In genomic region chr15:24772256-24772655, GRCh38 we compare ENCODE assay signal across 8 cellular contexts.
DNase-seq lines count a peak whose midpoint lies in the region; ATAC-seq, FAIRE-seq and TF ChIP-seq lines count a peak whose summit lies in the region.

No MANE protein-coding gene starts in this region.

- dilution Hi-C loops in IMR-90 (cut with HindIII; ENCODE audit: low sequenced_read_pairs, unreplicated experiment): no loop called here

- H3K79me2 ChIP-seq in H1 (ENCODE audit: control insufficient read depth in 1 of 2, insufficient read depth in 2 of 2, low read length in 2 of 2): no peaks in the 10 kb centered on the region

- H3K9me1 ChIP-seq in IMR-90 (ENCODE audit: insufficient read depth, low read length): no peaks in the 10 kb centered on the region

- no peak overlapping the region for H2BK120ac ChIP-seq in IMR-90 (ENCODE audit: low read depth, low read length)
- H2BK120ac ChIP-seq in H1 (replicated peaks; ENCODE audit: low read depth, low read length): no peak overlapping the region

- peak overlapping the region; percentile 98; the same call in 1 of the 2 replicates for H4K5ac ChIP-seq in IMR-90 (ENCODE audit: low read depth, low read length)
- no peak overlapping the region for H4K5ac ChIP-seq in H1 (ENCODE audit: insufficient read length, low read depth, low read length)

- peaks cover 10 to 72% (median 35%) of the 10 kb centered on the region in 11 donors for H3K9me3 Mint-ChIP-seq in naive thymus-derived CD4-positive, alpha-beta T cell

- no peak for TF ChIP-seq EP300 in H1 (IDR thresholded peaks at IDR 0.05; ENCODE audit: borderline replicate concordance in 1 of 2, low read depth in 2 of 2, low read length in 2 of 2)

- H3K18ac ChIP-seq in IMR-90 (ENCODE audit: low read depth, low read length): no peak overlapping the region
- H3K18ac ChIP-seq in H1 (ENCODE audit: extremely low read depth, low read length): no peak overlapping the region

- H2BK20ac ChIP-seq in IMR-90 (ENCODE audit: low read depth, low read length) (no peak overlapping the region), H1 (ENCODE audit: low read length) (no peak overlapping the region)

- H3K23me2 ChIP-seq in H1 (ENCODE audit: low read depth, low read length): no peaks in the 10 kb centered on the region; the same call in 1 of the 2 replicates

- H3K79me1 ChIP-seq in IMR-90 (ENCODE audit: low read depth in 1 of 2, low read length in 2 of 2) (no peaks in the 10 kb centered on the region), H1 (ENCODE audit: low read depth, low read length) (no peaks in the 10 kb centered on the region)

- H3K9ac ChIP-seq in IMR-90 (ENCODE audit: low read depth, low read length) (no peak overlapping the region), H1 (replicated peaks in 1 of 4; ENCODE audit: extremely low read depth in 1 of 4, low read depth in 3 of 4, low read length in 3 of 4) (peak overlapping the region in 1 of 4 experiments; percentile 15; a peak in 1 of 7 replicates)

- peak overlapping the region; percentile 29 to 97; a peak in 3 of 4 replicates for H4K8ac ChIP-seq in IMR-90 (ENCODE audit: low read depth in 2 of 2, low read length in 2 of 2)
- no peak overlapping the region for H4K8ac ChIP-seq in H1 (ENCODE audit: extremely low read depth, insufficient read depth, low read length)

- no peak overlapping the region for H3K27ac Mint-ChIP-seq in naive thymus-derived CD4-positive, alpha-beta T cell

- H3K27ac ChIP-seq in IMR-90 (ENCODE audit: insufficient read depth, low read length) (no peak overlapping the region), H1 (ENCODE audit: low read depth, low read length) (no peak overlapping the region)
- H3K27ac ChIP-seq in naive thymus-derived CD4-positive, alpha-beta T cell (ENCODE audit: low read depth, low read length): no peak overlapping the region

- in situ Hi-C loops in IMR-90 (cut with MboI; ENCODE audit: low sequenced_read_pairs): no loop called here

- ATAC-seq in IMR-90 (ENCODE audit: low read depth) (no peak), GM19467 (IDR thresholded peaks at IDR 0.05; ENCODE audit: unreplicated experiment) (no peak), GM19463 (IDR thresholded peaks at IDR 0.05; ENCODE audit: unreplicated experiment) (no peak)
- ATAC-seq in naive thymus-derived CD4-positive, alpha-beta T cell: no peak

- no peak for TF ChIP-seq POLR2A in IMR-90 (IDR thresholded peaks at IDR 0.05; ENCODE audit: low read depth, low read length)
- no peak for TF ChIP-seq POLR2A in H1 (IDR thresholded peaks at IDR 0.05; ENCODE audit: control extremely low read depth in 1 of 2, low read depth in 2 of 2, low read length in 2 of 2)

- BruUV-seq in IMR-90 (replicated peaks; lab: Mats Ljungman, UMichigan): no TSS peak

- no peak overlapping the region for H2BK5ac ChIP-seq in IMR-90 (ENCODE audit: low read depth, low read length, poor library complexity, severe bottlenecking)
- 0 out of 2 replicates have a peak overlapping the region, but pooled peaks have one; percentile 41 for H2BK5ac ChIP-seq in H1 (ENCODE audit: low read depth, low read length)

- DNase-seq in BJ (ENCODE audit: low read depth) (no peak), IMR-90 (no peak), H1 (ENCODE audit: low read depth in 1 of 2, low spot score in 2 of 2) (peak in 1 of 2 experiments; percentile 34), germinal center (ENCODE audit: low spot score) (no peak)
- no peak for DNase-seq in naive thymus-derived CD4-positive, alpha-beta T cell
- DNase-seq in stimulated activated CD4-positive, alpha-beta T cell treated with anti-CD3 and anti-CD28 coated beads, Interleukin-15, amount 100 ng/mL, for 24 hours: no peak

- no peak overlapping the region for H2BK12ac ChIP-seq in H1 (ENCODE audit: low read depth, low read length)

- H3K27me3 ChIP-seq in BJ (ENCODE audit: control insufficient read depth, insufficient read depth, low read length) (no peaks in the 10 kb centered on the region), IMR-90 (ENCODE audit: control insufficient read depth, insufficient read depth, low read length) (no peaks in the 10 kb centered on the region), H1 (replicated peaks in 1 of 4; ENCODE audit: control insufficient read depth in 3 of 4, extremely low read depth in 1 of 4, insufficient read depth in 3 of 4, low read length in 3 of 4) (no peaks in the 10 kb centered on the region)
- H3K27me3 ChIP-seq in naive thymus-derived CD4-positive, alpha-beta T cell (ENCODE audit: control insufficient read depth in 2 of 2, insufficient read depth in 2 of 2, low read length in 2 of 2): no peaks in the 10 kb centered on the region

- no peaks in the 10 kb centered on the region for H3K36me3 ChIP-seq in BJ (ENCODE audit: control insufficient read depth, insufficient read depth, low read length)
- H3K36me3 ChIP-seq in IMR-90 (ENCODE audit: control insufficient read depth, insufficient read depth, low read length): no peaks in the 10 kb centered on the region
- H3K36me3 ChIP-seq in H1 (ENCODE audit: control insufficient read depth in 2 of 4, insufficient read depth in 4 of 4, low read length in 3 of 4): no peaks in the 10 kb centered on the region
- H3K36me3 ChIP-seq in naive thymus-derived CD4-positive, alpha-beta T cell (ENCODE audit: control insufficient read depth in 2 of 3, insufficient read depth in 3 of 3, low read length in 3 of 3): no peaks in the 10 kb centered on the region

- H2BK15ac ChIP-seq in IMR-90 (ENCODE audit: low read depth, low read length): no peak overlapping the region
- H2BK15ac ChIP-seq in H1 (ENCODE audit: low read length): no peak overlapping the region

- H3K4me1 ChIP-seq in IMR-90 (ENCODE audit: control insufficient read depth, insufficient read depth, low read length) (no peaks in the 10 kb centered on the region), H1 (replicated peaks in 1 of 4; ENCODE audit: control insufficient read depth in 3 of 4, insufficient read depth in 4 of 4, low read length in 3 of 4) (peaks cover 0 to 3% (median 0%) of the 10 kb centered on the region in 4 experiments; a peak in 1 of 7 replicates)
- H3K4me1 ChIP-seq in naive thymus-derived CD4-positive, alpha-beta T cell (ENCODE audit: control insufficient read depth in 2 of 2, insufficient read depth in 2 of 2, low read length in 2 of 2): no peaks in the 10 kb centered on the region

- no peak overlapping the region for H3K23ac ChIP-seq in IMR-90 (ENCODE audit: low read depth, low read length)
- H3K23ac ChIP-seq in H1 (ENCODE audit: insufficient read length): no peak overlapping the region

- H4K20me1 ChIP-seq in IMR-90 (ENCODE audit: insufficient read depth, low read length) (no peaks in the 10 kb centered on the region), H1 (replicated peaks in 1 of 2; ENCODE audit: control insufficient read depth in 1 of 2, insufficient read depth in 2 of 2, low read length in 2 of 2) (no peaks in the 10 kb centered on the region)

- CTCF ChIA-PET in BJ (lab: Yijun Ruan, JAX) (no interaction called here), IMR-90 (lab: Yijun Ruan, JAX) (no interaction called here), H1 (lab: Charles Lee; ENCODE audit: partially characterized antibody) (interaction anchor here (0.6 to 1.0 kb wide), 2 partner anchors 92 to 369 kb away, joined by 3 to 4 read pairs; no protein-coding TSS in a partner anchor)
- CTCF ChIA-PET in naive thymus-derived CD4-positive, alpha-beta T cell (lab: Charles Lee): no interaction called here

- peaks cover 5% of the 10 kb centered on the region for H3K9me3 ChIP-seq in IMR-90 (ENCODE audit: control insufficient read depth, insufficient read depth, low read length)
- peaks cover 0 to 15% of the 10 kb centered on the region in 2 experiments; a peak in 2 of 4 replicates for H3K9me3 ChIP-seq in H1 (ENCODE audit: insufficient read depth in 2 of 2, low read depth in 1 of 2, low read length in 1 of 2)
- peaks cover 0 to 23% (median 0%) of the 10 kb centered on the region in 3 experiments for H3K9me3 ChIP-seq in naive thymus-derived CD4-positive, alpha-beta T cell (ENCODE audit: control insufficient read depth in 2 of 3, low read length in 3 of 3)

- no peak overlapping the region for H3K14ac ChIP-seq in IMR-90 (replicated peaks; ENCODE audit: low read depth, low read length)
- H3K14ac ChIP-seq in H1 (ENCODE audit: insufficient read length): no peak overlapping the region

- H3K56ac ChIP-seq in IMR-90 (ENCODE audit: extremely low read depth, insufficient read depth, low read length) (no peak overlapping the region), H1 (replicated peaks; ENCODE audit: insufficient read length, low read depth, low read length) (no peak overlapping the region)

- peak overlapping the region; percentile 16 to 96 (median 87) for H3K4me3 Mint-ChIP-seq in naive thymus-derived CD4-positive, alpha-beta T cell

- peaks cover 0 to 15% (median 3%) of the 10 kb centered on the region in 7 donors for H3K4me1 Mint-ChIP-seq in naive thymus-derived CD4-positive, alpha-beta T cell

- H3K4ac ChIP-seq in IMR-90 (ENCODE audit: low read depth, low read length): no peak overlapping the region
- H3K4ac ChIP-seq in H1 (replicated peaks; ENCODE audit: insufficient read length, low read depth, low read length): peak overlapping the region; percentile 19

- peak overlapping the region; percentile 44; the same call in 1 of the 2 replicates for H3K4me3 ChIP-seq in BJ (ENCODE audit: low read depth, low read length)
- H3K4me3 ChIP-seq in IMR-90 (ENCODE audit: insufficient read depth, low read depth, low read length): no peak overlapping the region
- H3K4me3 ChIP-seq in H1 (ENCODE audit: extremely low read depth in 1 of 4, insufficient read depth in 2 of 4, low read depth in 3 of 4, low read length in 4 of 4): peak overlapping the region in 1 of 4 experiments; percentile 44; a peak in 3 of 8 replicates
- H3K4me3 ChIP-seq in naive thymus-derived CD4-positive, alpha-beta T cell (ENCODE audit: low read length): no peak overlapping the region

- peaks cover 0 to 23% (median 9%) of the 10 kb centered on the region in 5 donors for H3K27me3 Mint-ChIP-seq in naive thymus-derived CD4-positive, alpha-beta T cell

- H3K4me2 ChIP-seq in IMR-90 (ENCODE audit: low read depth, low read length) (no peak overlapping the region; the same call in 1 of the 2 replicates), H1 (ENCODE audit: insufficient read depth in 1 of 2, low read depth in 2 of 2, low read length in 2 of 2) (peak overlapping the region in 1 of 2 experiments; percentile 64; a peak in 2 of 4 replicates)

- H2AK5ac ChIP-seq in IMR-90 (ENCODE audit: low read depth, low read length): no peak overlapping the region
- H2AK5ac ChIP-seq in H1 (ENCODE audit: low read depth, low read length): no peak overlapping the region

- no peak overlapping the region for H2AK9ac ChIP-seq in IMR-90 (replicated peaks; ENCODE audit: low read depth, low read length, poor library complexity)

- H4K91ac ChIP-seq in IMR-90 (ENCODE audit: insufficient read depth, low read depth, low read length) (no peak overlapping the region), H1 (replicated peaks; ENCODE audit: insufficient read length, low read length) (peak overlapping the region; percentile 77)

- intact Hi-C loops in IMR-90 (cut with micrococcal nuclease): no loop called here
- intact Hi-C loops in naive thymus-derived CD4-positive, alpha-beta T cell (cut with micrococcal nuclease): no loop called here

- WGBS in IMR-90 (ENCODE audit: extremely low coverage in 2 of 2, insufficient read length in 1 of 2), 2 experiments: no CpG with 5 or more reads among the region's 6 CpGs
- WGBS in H1 (ENCODE audit: extremely low coverage in 1 of 2, insufficient coverage in 1 of 2, insufficient read length in 1 of 2, insufficient replicate concordance in 2 of 2, low coverage in 1 of 2, low lambda C conversion rate in 2 of 2, missing lambda C conversion rate in 1 of 2), 2 experiments: 23% methylated on average over 6 of the region's 6 CpGs; no CpG with 5 or more reads in 1 of the 2 experiments

- FAIRE-seq in H1 (lab: Jason Lieb, UNC): no peak

- H3K36me3 Mint-ChIP-seq in naive thymus-derived CD4-positive, alpha-beta T cell: peaks cover 0 to 12% (median 5%) of the 10 kb centered on the region in 5 donors

- TF ChIP-seq CTCF in BJ (IDR thresholded peaks at IDR 0.05; ENCODE audit: insufficient read depth, low read depth, low read length): no peak
- no peak for TF ChIP-seq CTCF in IMR-90 (conservative IDR thresholded peaks at IDR 0.05; ENCODE audit: low read depth, low read length)
- TF ChIP-seq CTCF in H1 (IDR thresholded peaks at IDR 0.05; ENCODE audit: control extremely low read depth in 1 of 3, insufficient read depth in 1 of 3, low read depth in 1 of 3, low read length in 3 of 3): peak; percentile 43 to 59 (median 53); a peak in 3 of 4 replicates

- POLR2A ChIA-PET in BJ (lab: Charles Lee) (no interaction called here), IMR-90 (lab: Charles Lee; ENCODE audit: unreplicated experiment) (no interaction called here), H1 (lab: Charles Lee; ENCODE audit: partially characterized antibody) (interaction anchor here (0.9 to 1.6 kb wide), 6 partner anchors 12 to 184 kb away, joined by 3 to 5 read pairs (median 3); no protein-coding TSS in a partner anchor)
- POLR2A ChIA-PET in naive thymus-derived CD4-positive, alpha-beta T cell (lab: Charles Lee): no interaction called here

- peak overlapping the region; percentile 68 for H2AFZ ChIP-seq in IMR-90 (replicated peaks; ENCODE audit: low read length, poor library complexity)
- H2AFZ ChIP-seq in H1 (ENCODE audit: low read length): peak overlapping the region; percentile 45; the same call in 1 of the 2 replicates

- TF ChIP-seq RAD21 in IMR-90 (IDR thresholded peaks at IDR 0.05; ENCODE audit: low read length) (no peak), H1 (IDR thresholded peaks at IDR 0.05 in 1 of 2, conservative IDR thresholded peaks at IDR 0.05 in 1 of 2; ENCODE audit: low read depth in 2 of 2, low read length in 2 of 2) (peak; percentile 72 to 82)

Comparison
In these comparisons a context has a peak if more than half of its experiments do, and no peak if none do; other contexts are left out.
1. CTCF ChIP-seq: peak in H1 (3 of 3); none in BJ (single experiment) and IMR-90 (single experiment).